ENCODE assay signal across 2 cellular contexts in the genomic region with DNA sequence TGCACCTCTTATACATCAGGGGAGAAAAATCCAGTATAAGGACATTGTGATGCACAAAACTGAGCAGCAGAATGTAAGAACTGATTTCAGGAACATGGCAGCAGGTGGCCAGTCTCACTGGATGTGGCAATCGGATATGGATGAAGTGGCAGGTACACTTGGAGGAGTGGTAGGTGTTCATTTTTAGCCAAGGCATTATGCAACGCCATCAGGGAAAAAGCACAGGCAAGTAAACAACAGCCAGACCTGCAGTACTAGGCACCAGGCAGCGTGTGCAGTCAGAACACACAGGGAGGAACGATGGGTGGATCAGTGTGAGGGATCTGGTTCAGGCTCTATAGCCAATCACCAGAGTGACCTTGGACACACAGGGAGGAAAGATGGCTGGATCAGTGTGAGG.
TF ChIP-seq lines count a peak whose summit lies in the region.

No MANE protein-coding gene starts in this region.

TF ChIP-seq in IMR-90, 13 proteins besides CTCF, POLR2A, EP300 and RAD21:
- TF ChIP-seq MAFK (IDR thresholded peaks at IDR 0.05; ENCODE audit: low read depth, low read length) = no peak
- TF ChIP-seq NFE2L2 (IDR thresholded peaks at IDR 0.05; ENCODE audit: low read depth, low read length) = no peak
- TF ChIP-seq SMC3 (IDR thresholded peaks at IDR 0.05; ENCODE audit: low read depth, low read length) = no peak

TF ChIP-seq in H1, 55 proteins besides CTCF, POLR2A, EP300 and RAD21:
- no peak for TF ChIP-seq RXRA (IDR thresholded peaks at IDR 0.05; ENCODE audit: insufficient read depth, low read depth, low read length)
- no peak for TF ChIP-seq CREB1 (IDR thresholded peaks at IDR 0.05)
- no peak for TF ChIP-seq KDM5A (IDR thresholded peaks at IDR 0.05; ENCODE audit: low read length)
- no peak for TF ChIP-seq CEBPB (IDR thresholded peaks at IDR 0.05; ENCODE audit: low read depth, low read length)
- TF ChIP-seq PHF8 (conservative IDR thresholded peaks at IDR 0.05; ENCODE audit: low read depth, low read length) = no peak
- TF ChIP-seq GTF2F1 (IDR thresholded peaks at IDR 0.05; ENCODE audit: borderline replicate concordance, low read depth, low read length) = no peak
